ENCODE assay signal across 8 cellular contexts in the genomic region with DNA sequence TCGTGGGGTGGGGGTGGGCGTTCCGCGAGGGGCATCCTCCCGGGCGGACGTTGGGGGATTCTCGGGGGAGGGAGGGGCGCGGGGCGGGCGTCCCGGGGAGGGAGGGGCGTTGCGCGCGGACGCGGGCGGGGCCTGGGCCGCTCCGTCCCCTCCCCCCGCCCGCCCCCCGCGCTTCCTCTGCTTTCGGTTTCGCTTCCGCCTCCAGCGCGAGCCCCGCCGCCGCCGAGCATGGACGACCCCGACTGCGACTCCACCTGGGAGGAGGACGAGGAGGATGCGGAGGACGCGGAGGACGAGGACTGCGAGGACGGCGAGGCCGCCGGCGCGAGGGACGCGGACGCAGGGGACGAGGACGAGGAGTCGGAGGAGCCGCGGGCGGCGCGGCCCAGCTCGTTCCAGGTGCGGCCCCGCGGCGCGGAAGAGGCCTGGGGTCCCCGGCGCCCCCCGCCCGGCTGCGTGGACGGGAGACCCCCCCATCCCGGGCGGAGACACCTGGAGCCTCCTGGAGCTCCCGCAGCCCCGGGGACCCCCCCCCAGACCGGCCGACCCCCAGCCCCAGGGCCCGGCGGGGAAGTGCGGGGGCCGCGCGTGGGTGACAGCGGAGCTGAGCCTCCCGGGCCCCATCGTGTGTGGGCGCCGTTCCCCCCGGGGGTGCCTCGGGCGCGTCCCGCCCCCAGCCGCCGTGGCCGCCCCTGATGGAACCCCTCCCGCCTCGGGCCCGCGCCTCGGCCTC. TPM values are rescaled to one million over a fixed set of nuclear protein-coding genes. Genes with fewer than 3 reads are reported as not detected.
A peak's percentile ranks its signal among the peaks of the same experiment; 100 is the strongest.
DNase-seq lines count a peak whose midpoint lies in the region; ATAC-seq, FAIRE-seq and TF ChIP-seq lines count a peak whose summit lies in the region.

A gene with protein sequence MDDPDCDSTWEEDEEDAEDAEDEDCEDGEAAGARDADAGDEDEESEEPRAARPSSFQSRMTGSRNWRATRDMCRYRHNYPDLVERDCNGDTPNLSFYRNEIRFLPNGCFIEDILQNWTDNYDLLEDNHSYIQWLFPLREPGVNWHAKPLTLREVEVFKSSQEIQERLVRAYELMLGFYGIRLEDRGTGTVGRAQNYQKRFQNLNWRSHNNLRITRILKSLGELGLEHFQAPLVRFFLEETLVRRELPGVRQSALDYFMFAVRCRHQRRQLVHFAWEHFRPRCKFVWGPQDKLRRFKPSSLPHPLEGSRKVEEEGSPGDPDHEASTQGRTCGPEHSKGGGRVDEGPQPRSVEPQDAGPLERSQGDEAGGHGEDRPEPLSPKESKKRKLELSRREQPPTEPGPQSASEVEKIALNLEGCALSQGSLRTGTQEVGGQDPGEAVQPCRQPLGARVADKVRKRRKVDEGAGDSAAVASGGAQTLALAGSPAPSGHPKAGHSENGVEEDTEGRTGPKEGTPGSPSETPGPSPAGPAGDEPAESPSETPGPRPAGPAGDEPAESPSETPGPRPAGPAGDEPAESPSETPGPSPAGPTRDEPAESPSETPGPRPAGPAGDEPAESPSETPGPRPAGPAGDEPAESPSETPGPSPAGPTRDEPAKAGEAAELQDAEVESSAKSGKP (plus strand): TSS at position 204 of the 733 bp plus-strand sequence. CDS start 25 bp downstream, at position 229.

- WGBS in SK-N-SH (ENCODE audit: low lambda C conversion rate) = 1% methylated on average over 13 of the region's 103 CpGs
- WGBS in pancreas, 2 donors = 1 to 2% methylated on average over 13 to 92 of the region's 103 CpGs

- H3K27me3 ChIP-seq in SK-N-SH (ENCODE audit: insufficient read depth) = no peaks in the 10 kb centered on the region
- H3K27me3 ChIP-seq in pancreas = no peaks in the 10 kb centered on the region
- H3K27me3 ChIP-seq in upper lobe of right lung = no peaks in the 10 kb centered on the region

- DNase-seq in SK-N-SH = peak; percentile 96
- peak; percentile 85 for DNase-seq in Right ventricle myocardium inferior (ENCODE audit: missing footprints)
- peak in 3 of 6 donors; percentile 53 to 85 (median 65) for DNase-seq in pancreas
- peak; percentile 85 for DNase-seq in upper lobe of right lung
- DNase-seq in middle frontal gyrus (ENCODE audit: extremely low spot score, low spot score) = no peak

- H3K27ac ChIP-seq in SK-N-SH (ENCODE audit: low read depth in 2 of 2, low read length in 1 of 2) = peak within 1 kb of the TSS; percentile 33 to 67; a peak in 3 of 4 replicates
- peak within 1 kb of the TSS in 3 of 4 donors; percentile 42 to 71 (median 70) for H3K27ac ChIP-seq in pancreas
- peak within 1 kb of the TSS; percentile 87 for H3K27ac ChIP-seq in upper lobe of right lung

- POLR2A ChIA-PET in SK-N-SH (lab: Yijun Ruan, JAX) = interaction anchor here (1.0 kb wide), 1 partner anchor 14 kb away, joined by 3 read pairs; no protein-coding TSS in a partner anchor

- H3K4me1 Mint-ChIP-seq in activated naive CD8-positive, alpha-beta T cell (ENCODE audit: low read depth) = peaks cover 23% of the 10 kb centered on the region

- no peaks in the 10 kb centered on the region for H3K27me3 Mint-ChIP-seq in activated naive CD8-positive, alpha-beta T cell

- peak within 1 kb of the TSS; percentile 95 for H3K27ac Mint-ChIP-seq in activated naive CD8-positive, alpha-beta T cell

- no peak for TF ChIP-seq RAD21 in SK-N-SH (IDR thresholded peaks at IDR 0.05; ENCODE audit: low read length)

- no peak for TF ChIP-seq EP300 in SK-N-SH (IDR thresholded peaks at IDR 0.05; ENCODE audit: borderline replicate concordance in 1 of 2, low read depth in 1 of 2, low read length in 1 of 2)

- H3K36me3 ChIP-seq in SK-N-SH (replicated peaks in 1 of 2; ENCODE audit: control insufficient read depth in 1 of 2, insufficient read depth in 2 of 2, low read length in 1 of 2) = peaks cover 22 to 32% of the 10 kb centered on the region in 2 experiments
- peaks cover 0 to 24% (median 5%) of the 10 kb centered on the region in 3 donors for H3K36me3 ChIP-seq in pancreas
- peaks cover 42% of the 10 kb centered on the region for H3K36me3 ChIP-seq in upper lobe of right lung

- CTCF ChIA-PET in SK-N-SH (lab: Yijun Ruan, JAX) = interaction anchor here (2.6 to 3.8 kb wide), 2 partner anchors 10 to 13 kb away, joined by 13 to 17 read pairs; no protein-coding TSS in a partner anchor

- intact Hi-C loops in Right ventricle myocardium inferior (cut with DNase I) = no loop called here
- intact Hi-C loops in pancreas (cut with DNase I) = loop anchor here in 1 of 3 donors (5.0 kb wide), 1 partner anchor 132 kb away; no protein-coding TSS in a partner anchor
- intact Hi-C loops in upper lobe of right lung (cut with DNase I) = loop anchor here (10.0 kb wide), 1 partner anchor 130 kb away; no protein-coding TSS in a partner anchor

- peaks cover 27% of the 10 kb centered on the region for H4K20me1 ChIP-seq in SK-N-SH (ENCODE audit: insufficient read depth)

- FAIRE-seq in pancreas (lab: Jason Lieb, UNC) = no peak

- peaks cover 12% of the 10 kb centered on the region for H3F3A ChIP-seq in SK-N-SH (replicated peaks; ENCODE audit: insufficient read depth)

- no peaks in the 10 kb centered on the region for H3K9me2 ChIP-seq in SK-N-SH

- peaks cover 30% of the 10 kb centered on the region for H3K79me2 ChIP-seq in SK-N-SH (ENCODE audit: insufficient read depth)

- H3K4me1 ChIP-seq in SK-N-SH (ENCODE audit: control insufficient read depth in 1 of 2, insufficient read depth in 2 of 2, low read depth in 1 of 2, low read length in 1 of 2) (peaks cover 10 to 27% of the 10 kb centered on the region in 2 experiments; a peak in 2 of 4 replicates), pancreas (peaks cover 7 to 11% (median 9%) of the 10 kb centered on the region in 3 donors), upper lobe of right lung (peaks cover 23% of the 10 kb centered on the region)

- H3K9me3 ChIP-seq in SK-N-SH = no peaks in the 10 kb centered on the region
- H3K9me3 ChIP-seq in pancreas = no peaks in the 10 kb centered on the region
- no peaks in the 10 kb centered on the region for H3K9me3 ChIP-seq in upper lobe of right lung

- ATAC-seq in HG03103 (IDR thresholded peaks at IDR 0.05; ENCODE audit: low read depth, unreplicated experiment) (peak; percentile 45), Right ventricle myocardium inferior (no peak), pancreas (peak; percentile 41 to 71 (median 59)), upper lobe of right lung (peak; percentile 61)

- TF ChIP-seq CTCF in GM12875 (IDR thresholded peaks at IDR 0.05; ENCODE audit: borderline replicate concordance, insufficient read depth, low read depth, low read length) = no peak
- TF ChIP-seq CTCF in SK-N-SH (IDR thresholded peaks at IDR 0.05) = no peak
- TF ChIP-seq CTCF in pancreas (IDR thresholded peaks at IDR 0.05) = no peak
- no peak for TF ChIP-seq CTCF in upper lobe of right lung (IDR thresholded peaks at IDR 0.05)

- H3K9me3 Mint-ChIP-seq in activated naive CD8-positive, alpha-beta T cell (ENCODE audit: low read depth) = no peaks in the 10 kb centered on the region

- H3K36me3 Mint-ChIP-seq in activated naive CD8-positive, alpha-beta T cell = no peaks in the 10 kb centered on the region

- H3K4me3 ChIP-seq in GM12875 (ENCODE audit: low read depth, low read length) = peak within 1 kb of the TSS; percentile 69
- peak within 1 kb of the TSS; percentile 85 to 92 for H3K4me3 ChIP-seq in SK-N-SH (ENCODE audit: low read depth in 2 of 2, low read length in 1 of 2)
- H3K4me3 ChIP-seq in pancreas = peak within 1 kb of the TSS; percentile 94 to 98 (median 98)
- peak within 1 kb of the TSS; percentile 81 for H3K4me3 ChIP-seq in upper lobe of right lung

- peak within 1 kb of the TSS; percentile 80 for H3K9ac ChIP-seq in SK-N-SH

- peak within 1 kb of the TSS; percentile 93 for H3K4me3 Mint-ChIP-seq in activated naive CD8-positive, alpha-beta T cell

- H3K4me2 ChIP-seq in SK-N-SH = peak within 1 kb of the TSS; percentile 96

- H2AFZ ChIP-seq in SK-N-SH (ENCODE audit: low read depth) = peak within 1 kb of the TSS; percentile 94

TF ChIP-seq in SK-N-SH, 30 proteins besides CTCF, POLR2A, EP300 and RAD21:
- TF ChIP-seq POLR2AphosphoS5 (IDR thresholded peaks at IDR 0.05; ENCODE audit: low read depth, low read length) = peak; percentile 28; the same call in 1 of the 2 replicates
- no peak for TF ChIP-seq NFIC (IDR thresholded peaks at IDR 0.05; ENCODE audit: borderline replicate concordance)
- no peak for TF ChIP-seq SIN3A (IDR thresholded peaks at IDR 0.05; ENCODE audit: borderline replicate concordance, low read depth, low read length)
- TF ChIP-seq TEAD4 (IDR thresholded peaks at IDR 0.05; ENCODE audit: borderline replicate concordance, insufficient read depth) = no peak
- TF ChIP-seq, protein P1, sequence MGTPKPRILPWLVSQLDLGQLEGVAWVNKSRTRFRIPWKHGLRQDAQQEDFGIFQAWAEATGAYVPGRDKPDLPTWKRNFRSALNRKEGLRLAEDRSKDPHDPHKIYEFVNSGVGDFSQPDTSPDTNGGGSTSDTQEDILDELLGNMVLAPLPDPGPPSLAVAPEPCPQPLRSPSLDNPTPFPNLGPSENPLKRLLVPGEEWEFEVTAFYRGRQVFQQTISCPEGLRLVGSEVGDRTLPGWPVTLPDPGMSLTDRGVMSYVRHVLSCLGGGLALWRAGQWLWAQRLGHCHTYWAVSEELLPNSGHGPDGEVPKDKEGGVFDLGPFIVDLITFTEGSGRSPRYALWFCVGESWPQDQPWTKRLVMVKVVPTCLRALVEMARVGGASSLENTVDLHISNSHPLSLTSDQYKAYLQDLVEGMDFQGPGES (IDR thresholded peaks at IDR 0.05; ENCODE audit: low read depth, low read length) = no peak
- no peak for TF ChIP-seq JUND (IDR thresholded peaks at IDR 0.05)
- TF ChIP-seq NRF1 (IDR thresholded peaks at IDR 0.05; ENCODE audit: low read depth, low read length) = no peak
- TF ChIP-seq MXI1 (IDR thresholded peaks at IDR 0.05; ENCODE audit: low read depth, low read length) = peak; percentile 53; the same call in 1 of the 2 replicates
- no peak for TF ChIP-seq FOSL2 (IDR thresholded peaks at IDR 0.05; ENCODE audit: borderline replicate concordance, low read depth)
- no peak for TF ChIP-seq MEF2A (IDR thresholded peaks at IDR 0.05; ENCODE audit: borderline replicate concordance, low read depth)
- no peak for TF ChIP-seq GABPA (IDR thresholded peaks at IDR 0.05; ENCODE audit: low read depth)

RNA-seq across cellular contexts. Expression of the gene that starts here (rescaled TPM):
- 52.9 and 60.8 TPM in 2 replicates for polyA plus RNA-seq in SK-N-SH (2012; rRNA removed)
- 25.9 and 35.3 TPM in 2 replicates for polyA plus RNA-seq in SK-N-SH (2012; cell fraction: cytosol; rRNA removed)
- polyA plus RNA-seq in SK-N-SH (2012; cell fraction: nucleus; rRNA removed) = 96.1 and 137 TPM in 2 replicates
- 22.5 TPM for total RNA-seq in Right ventricle myocardium inferior
- total RNA-seq in pancreas = 10 to 100 TPM; 18.1 to 25.4 (median 21.0) TPM
- 10 to 100 TPM; 50.8 to 79.5 TPM for polyA plus RNA-seq in pancreas
- total RNA-seq in upper lobe of right lung = 58.2 TPM
